In genomic region chr17:79306688-79307323, GRCh38 we compare ENCODE assay signal across 13 cellular contexts.
DNase-seq lines count a peak whose midpoint lies in the region; ATAC-seq, FAIRE-seq and TF ChIP-seq lines count a peak whose summit lies in the region.
"Had no signal": no experiment of that assay in that cellular context is flagged by ENCODE, and none has a peak within 500 bp of the region (broad histone marks: within the 10 kb centered on the region; RNA-seq: fewer than 3 reads in every experiment).

No MANE protein-coding gene starts in this region.

- BruUV-seq in MCF 10A (replicated peaks; lab: Mats Ljungman, UMichigan) = no TSS peak
- no TSS peak for BruUV-seq in mammary epithelial cell (replicated peaks; lab: Mats Ljungman, UMichigan)

- no peaks in the 10 kb centered on the region for H3K4me1 Mint-ChIP-seq in MCF 10A (ENCODE audit: insufficient read depth, unreplicated experiment)
- H3K4me1 Mint-ChIP-seq: activated CD4-positive, alpha-beta T cell treated with anti-CD3 and anti-CD28 coated beads, Interleukin-2, amount 10 ng/mL, durations not matched to agents 24 days and 14 days had no signal

- TF ChIP-seq CTCF in MCF 10A (IDR thresholded peaks at IDR 0.05; ENCODE audit: unreplicated experiment) (no peak), mammary epithelial cell (conservative IDR thresholded peaks at IDR 0.05 in 1 of 2, IDR thresholded peaks at IDR 0.05 in 1 of 2; ENCODE audit: extremely low read depth in 1 of 2, insufficient read depth in 1 of 2, low read depth in 1 of 2, low read length in 2 of 2) (no peak)

- no peak overlapping the region for H3K27ac ChIP-seq in mammary epithelial cell (ENCODE audit: insufficient read depth, low read depth, low read length)
- no peak overlapping the region for H3K27ac ChIP-seq in right cardiac atrium (ENCODE audit: low read length)
- H3K27ac ChIP-seq: A549, tibial nerve had no signal

- CTCF ChIA-PET in MCF 10A (lab: Yijun Ruan, JAX) (interaction anchor here (0.5 to 1.3 kb wide), 3 partner anchors 84 to 94 kb away, joined by 3 to 4 read pairs (median 3); no protein-coding TSS in a partner anchor), mammary epithelial cell (lab: Charles Lee; ENCODE audit: low non-redundant PET) (no interaction called here)

- H3K4me1 ChIP-seq in mammary epithelial cell (ENCODE audit: insufficient read depth, low read length) (no peaks in the 10 kb centered on the region), right cardiac atrium (ENCODE audit: control insufficient read depth, insufficient read depth, low read length) (peaks cover 9% of the 10 kb centered on the region)
- H3K4me1 ChIP-seq: A549 had no signal

- H3K9me3 Mint-ChIP-seq in MCF 10A (ENCODE audit: unreplicated experiment) = no peaks in the 10 kb centered on the region
- H3K9me3 Mint-ChIP-seq: activated CD4-positive, alpha-beta T cell treated with anti-CD3 and anti-CD28 coated beads, Interleukin-2, amount 10 ng/mL, durations not matched to agents 24 days and 14 days had no signal

- no peak overlapping the region for H3K27ac Mint-ChIP-seq in MCF 10A (ENCODE audit: low read depth, unreplicated experiment)
- H3K27ac Mint-ChIP-seq: activated CD4-positive, alpha-beta T cell treated with anti-CD3 and anti-CD28 coated beads, Interleukin-2, amount 10 ng/mL, durations not matched to agents 24 days and 14 days had no signal

- DNase-seq in MCF 10A (ENCODE audit: unreplicated experiment) (peak; percentile 52), mammary epithelial cell (no peak), NCI-H774 (lab: John Stamatoyannopoulos, UW) (peak; percentile 4), right cardiac atrium (peak in 2 of 3 donors; percentile 38 to 57), urothelium cell line (ENCODE audit: low spot score) (peak; percentile 50), NCI-H748 treated with DMSO at 0.1 percent for 48 hours (lab: John Stamatoyannopoulos, UW) (no peak), posterior cingulate gyrus (no peak)
- DNase-seq: activated CD4-positive, alpha-beta T cell treated with anti-CD3 and anti-CD28 coated beads, Interleukin-2, amount 10 ng/mL, durations not matched to agents 24 days and 14 days; KBM-7; NCI-H526 treated with DMSO at 0.1 percent for 48 hours had no signal

- no peak overlapping the region for H3K4me3 Mint-ChIP-seq in MCF 10A (ENCODE audit: unreplicated experiment)
- H3K4me3 Mint-ChIP-seq: activated CD4-positive, alpha-beta T cell treated with anti-CD3 and anti-CD28 coated beads, Interleukin-2, amount 10 ng/mL, durations not matched to agents 24 days and 14 days had no signal

- in situ Hi-C loops in mammary epithelial cell (cut with MboI; ENCODE audit: low sequenced_read_pairs in 2 of 2) = no loop called here

- ATAC-seq in right cardiac atrium (peak; percentile 61 to 89), HG03196 (IDR thresholded peaks at IDR 0.05; ENCODE audit: unreplicated experiment) (no peak)

- intact Hi-C loops in MCF 10A (cut with micrococcal nuclease) (no loop called here), mammary epithelial cell (cut with micrococcal nuclease) (no loop called here), right cardiac atrium (cut with DNase I) (no loop called here), posterior cingulate gyrus (cut with DNase I) (no loop called here)

- H3K27me3 ChIP-seq in mammary epithelial cell (ENCODE audit: insufficient read depth, low read length) = peaks cover 15% of the 10 kb centered on the region
- H3K27me3 ChIP-seq in right cardiac atrium (ENCODE audit: control insufficient read depth, insufficient read depth) = no peaks in the 10 kb centered on the region

- H4K20me1 ChIP-seq in mammary epithelial cell (ENCODE audit: insufficient read depth, low read length) = no peaks in the 10 kb centered on the region

- no peaks in the 10 kb centered on the region for H3K36me3 Mint-ChIP-seq in MCF 10A (ENCODE audit: insufficient read depth, unreplicated experiment)

- dilution Hi-C loops in mammary epithelial cell (cut with HindIII; ENCODE audit: low sequenced_read_pairs) = no loop called here

- H3K9me3 ChIP-seq in mammary epithelial cell (replicated peaks; ENCODE audit: insufficient read depth, low read length) (no peaks in the 10 kb centered on the region), right cardiac atrium (ENCODE audit: control insufficient read depth, low read length) (no peaks in the 10 kb centered on the region)
- H3K9me3 ChIP-seq: A549, tibial nerve had no signal

- H3K4me2 ChIP-seq in mammary epithelial cell (ENCODE audit: insufficient read depth, low read depth, low read length) = no peak overlapping the region
- H3K4me2 ChIP-seq: A549 had no signal

- no peak overlapping the region for H3K4me3 ChIP-seq in mammary epithelial cell (replicated peaks in 1 of 3; ENCODE audit: insufficient read depth in 1 of 3, low read depth in 2 of 3, low read length in 3 of 3)
- H3K4me3 ChIP-seq in right cardiac atrium (ENCODE audit: low read length) = no peak overlapping the region
- H3K4me3 ChIP-seq: A549, tibial nerve had no signal

- no peaks in the 10 kb centered on the region for H3K36me3 ChIP-seq in mammary epithelial cell (ENCODE audit: insufficient read depth, low read length)
- H3K36me3 ChIP-seq: tibial nerve had no signal

- H2AFZ ChIP-seq in mammary epithelial cell (ENCODE audit: low read depth, low read length) = no peak overlapping the region

- H3K79me2 ChIP-seq in mammary epithelial cell (ENCODE audit: insufficient read depth, low read length) = no peaks in the 10 kb centered on the region

- peaks cover 94% of the 10 kb centered on the region for H3K27me3 Mint-ChIP-seq in MCF 10A (ENCODE audit: insufficient read depth, unreplicated experiment)

- no peak overlapping the region for H3K9ac ChIP-seq in mammary epithelial cell (ENCODE audit: insufficient read depth, low read length)

- 16% methylated on average over 20 of the region's 22 CpGs for WGBS in mammary epithelial cell (ENCODE audit: low coverage, missing lambda C conversion rate)
- 49% methylated on average over 22 of the region's 22 CpGs for WGBS in right cardiac atrium

- peak; percentile 80 for FAIRE-seq in urothelium cell line (lab: Jason Lieb, UNC)
- FAIRE-seq: A549 had no signal

- POLR2A ChIA-PET in MCF 10A (lab: Yijun Ruan, JAX) = no interaction called here

Comparison
In these comparisons a context has a peak if more than half of its experiments do, and no peak if none do; other contexts are left out.
1. DNase-seq: peak in MCF 10A (single experiment), NCI-H774 (single experiment), right cardiac atrium (2 of 3) and urothelium cell line (single experiment); none in mammary epithelial cell (single experiment), NCI-H748 treated with DMSO at 0.1 percent for 48 hours (single experiment) and posterior cingulate gyrus (0 of 10).